In the genomic region with DNA sequence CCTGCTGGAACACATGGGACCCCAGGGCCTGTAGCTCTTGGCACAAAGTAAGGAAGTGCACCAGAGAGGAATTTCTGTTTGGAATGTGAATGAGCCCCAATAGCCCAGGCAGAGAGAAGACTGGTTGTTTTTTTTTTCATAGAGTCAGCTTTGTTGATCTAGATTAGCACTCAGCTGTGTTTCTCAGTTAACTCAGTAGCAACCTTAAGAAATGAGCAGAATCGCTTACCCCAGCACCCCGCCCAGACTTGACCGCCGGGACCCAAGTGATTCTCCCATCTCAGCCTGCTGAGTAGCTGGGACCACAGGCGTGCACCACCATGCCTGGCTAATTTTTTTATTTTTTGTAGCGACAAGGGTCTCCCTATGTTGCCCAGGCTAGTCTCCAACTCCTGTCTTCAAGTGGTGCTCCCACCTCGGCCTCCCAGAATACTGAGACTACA, we compare ENCODE assay signal across 8 cellular contexts. TPM values are rescaled to one million over a fixed set of nuclear protein-coding genes. Genes with fewer than 3 reads are reported as not detected.
DNase-seq lines count a peak whose midpoint lies in the region; ATAC-seq and TF ChIP-seq lines count a peak whose summit lies in the region.

No MANE protein-coding gene starts in this region.

- H3K4me2 ChIP-seq in OCI-LY3 (ENCODE audit: low read length): peak overlapping the region; percentile 78

- H3K36me3 Mint-ChIP-seq in endodermal cell (ENCODE audit: low read depth) (peaks cover 32% of the 10 kb centered on the region), neural crest cell (ENCODE audit: low read depth) (peaks cover 17% of the 10 kb centered on the region)

- peak overlapping the region; percentile 98 for H3K9ac ChIP-seq in OCI-LY3 (ENCODE audit: low read length)
- H3K9ac ChIP-seq in endodermal cell (ENCODE audit: extremely low read depth, low read length, poor library complexity, severe bottlenecking): peak overlapping the region; percentile 99

- no peak overlapping the region for H2AFZ ChIP-seq in OCI-LY3 (ENCODE audit: low read depth, low read length)

- H3K36me3 ChIP-seq in OCI-LY3 (replicated peaks; ENCODE audit: low read depth, low read length) (peaks cover 57% of the 10 kb centered on the region), endodermal cell (ENCODE audit: control insufficient read depth, insufficient read depth, low read length) (peaks cover 26% of the 10 kb centered on the region)

- H3K4me1 ChIP-seq in OCI-LY3 (ENCODE audit: low read length) (peaks cover 37% of the 10 kb centered on the region), endodermal cell (ENCODE audit: control insufficient read depth, insufficient read depth, low read length) (peaks cover 3% of the 10 kb centered on the region)

- H3K4me3 Mint-ChIP-seq in endodermal cell (peak overlapping the region; percentile 95), neural crest cell (peak overlapping the region; percentile 99)

- H3K79me2 ChIP-seq in OCI-LY3 (ENCODE audit: low read length): peaks cover 98% of the 10 kb centered on the region

- peaks cover 32% of the 10 kb centered on the region for H3K4me1 Mint-ChIP-seq in endodermal cell
- peaks cover 56% of the 10 kb centered on the region for H3K4me1 Mint-ChIP-seq in neural crest cell

- H3K9me3 Mint-ChIP-seq in endodermal cell (no peaks in the 10 kb centered on the region), neural crest cell (no peaks in the 10 kb centered on the region)

- peak; percentile 33 for DNase-seq in G401 (ENCODE audit: low spot score)
- peak; percentile 59 for DNase-seq in endodermal cell
- DNase-seq in neural crest cell (ENCODE audit: low read depth, low spot score): no peak
- no peak for DNase-seq in posterior vena cava (ENCODE audit: low spot score)
- DNase-seq in cerebellum (ENCODE audit: low spot score): no peak
- no peak for DNase-seq in 8988T

- H3K4me3 ChIP-seq in OCI-LY3 (ENCODE audit: low read length) (peak overlapping the region; percentile 82), endodermal cell (ENCODE audit: low read length) (peak overlapping the region; percentile 91)

- H3K27ac ChIP-seq in OCI-LY3 (ENCODE audit: low read length): no peak overlapping the region
- H3K27ac ChIP-seq in endodermal cell (ENCODE audit: low read depth, low read length): no peak overlapping the region

- no peaks in the 10 kb centered on the region for H3K27me3 Mint-ChIP-seq in endodermal cell (ENCODE audit: insufficient read depth)
- peaks cover 3% of the 10 kb centered on the region for H3K27me3 Mint-ChIP-seq in neural crest cell (ENCODE audit: low read depth)

- intact Hi-C loops in posterior vena cava (cut with DNase I): no loop called here

- H3K27ac Mint-ChIP-seq in endodermal cell (peak overlapping the region; percentile 92), neural crest cell (ENCODE audit: unreplicated experiment) (peak overlapping the region; percentile 1)

- peaks cover 35% of the 10 kb centered on the region for H4K20me1 ChIP-seq in OCI-LY3 (ENCODE audit: insufficient read depth, low read length)

- H3K9me3 ChIP-seq in OCI-LY3 (ENCODE audit: insufficient read depth, low read length) (no peaks in the 10 kb centered on the region), endodermal cell (ENCODE audit: control insufficient read depth, low read length) (no peaks in the 10 kb centered on the region)

- 14 to 27% methylated on average over 6 to 7 of the region's 7 CpGs for WGBS in endodermal cell (ENCODE audit: insufficient coverage in 1 of 2, insufficient read length in 1 of 2), 2 experiments

- no peaks in the 10 kb centered on the region for H3K27me3 ChIP-seq in OCI-LY3 (ENCODE audit: low read depth, low read length)
- H3K27me3 ChIP-seq in endodermal cell (ENCODE audit: control insufficient read depth, insufficient read depth, low read length, poor library complexity, severe bottlenecking): no peaks in the 10 kb centered on the region

- in situ Hi-C loops in G401 (cut with HindIII; ENCODE audit: low sequenced_read_pairs): no loop called here

- TF ChIP-seq CTCF in OCI-LY3 (IDR thresholded peaks at IDR 0.05; ENCODE audit: low read depth, low read length): no peak
- TF ChIP-seq CTCF in endodermal cell (conservative IDR thresholded peaks at IDR 0.05): no peak
- TF ChIP-seq CTCF in neural crest cell (conservative IDR thresholded peaks at IDR 0.05): no peak

- no peak for ATAC-seq in HG02588 (IDR thresholded peaks at IDR 0.05; ENCODE audit: unreplicated experiment)

RNA-seq across cellular contexts. Expression of a gene that starts 2.8 kb away (rescaled TPM):
- 20.9 and 34.5 TPM in 2 replicates for total RNA-seq in G401 (2014; rRNA removed; shearing (Covaris generic))
- total RNA-seq in endodermal cell (10 to 100 TPM; 31.2 to 36.7 TPM), neural crest cell (35.2 and 39.0 TPM in 2 replicates), posterior vena cava (1 to 10 TPM; 7.5 to 9.0 TPM), cerebellum (11.3 TPM)
- polyA plus RNA-seq in endodermal cell (2013, experiment 1 of 2): 36.9 TPM
- polyA plus RNA-seq in endodermal cell (2013, experiment 2 of 2): 32.9 TPM

RNA-seq across cellular contexts. Expression of a gene that starts 3.0 kb away (rescaled TPM):
- 150 and 169 TPM in 2 replicates for total RNA-seq in G401 (2014; rRNA removed; shearing (Covaris generic))
- total RNA-seq in endodermal cell (100 to 1,000 TPM; 170 to 171 TPM), neural crest cell (116 and 123 TPM in 2 replicates), posterior vena cava (10 to 100 TPM; 44.4 to 44.7 TPM), cerebellum (79.8 TPM)
- polyA plus RNA-seq in endodermal cell (2013, experiment 1 of 2): 124 TPM
- polyA plus RNA-seq in endodermal cell (2013, experiment 2 of 2): 121 TPM

Comparison
In these comparisons a context has a peak if more than half of its experiments do, and no peak if none do; other contexts are left out.
1. DNase-seq: peak in G401 (single experiment) and endodermal cell (single experiment); none in neural crest cell (single experiment), posterior vena cava (single experiment), cerebellum (single experiment) and 8988T (single experiment).